9 cellular contexts compared by ENCODE assay signal in genomic region chr5:171272996-171273970, GRCh38. TPM values are rescaled to one million over a fixed set of nuclear protein-coding genes. Genes with fewer than 3 reads are reported as not detected.
DNase-seq lines count a peak whose midpoint lies in the region; ATAC-seq, FAIRE-seq and TF ChIP-seq lines count a peak whose summit lies in the region.
"Had no signal": no experiment of that assay in that cellular context is flagged by ENCODE, and none has a peak within 500 bp of the region (broad histone marks: within the 10 kb centered on the region; RNA-seq: fewer than 3 reads in every experiment).

No MANE protein-coding gene starts in this region.

- TF ChIP-seq CTCF in astrocyte of the spinal cord (IDR thresholded peaks at IDR 0.05; ENCODE audit: low read depth, low read length) (peak; percentile 36), osteocyte (IDR thresholded peaks at IDR 0.05) (peak; percentile 43)

- H3K4me3 Mint-ChIP-seq in osteocyte (ENCODE audit: unreplicated experiment) = no peak overlapping the region
- H3K4me3 Mint-ChIP-seq: central memory CD8-positive, alpha-beta T cell had no signal

- H3K36me3 Mint-ChIP-seq in osteocyte (ENCODE audit: unreplicated experiment) = no peaks in the 10 kb centered on the region

- no peaks in the 10 kb centered on the region for H3K27me3 Mint-ChIP-seq in osteocyte (ENCODE audit: unreplicated experiment)

- no peak for ATAC-seq in HG02623 (IDR thresholded peaks at IDR 0.05; ENCODE audit: unreplicated experiment)

- FAIRE-seq in frontal cortex (lab: Jason Lieb, UNC) = no peak

- peak; percentile 11 for DNase-seq in activated CD4-positive, alpha-beta T cell treated with anti-CD3 and anti-CD28 coated beads for 48 hours
- no peak for DNase-seq in activated CD4-positive, alpha-beta T cell treated with anti-CD3 and anti-CD28 coated beads for 4 hours
- DNase-seq in LoVo (ENCODE audit: low spot score) (peak; percentile 8), astrocyte of the spinal cord (ENCODE audit: low read depth, low spot score) (peak; percentile 16), osteocyte (ENCODE audit: extremely low spot score, unreplicated experiment) (no peak), putamen (ENCODE audit: low spot score) (no peak), frontal cortex (ENCODE audit: low spot score in 2 of 2) (no peak)

- no peak overlapping the region for H3K4me3 ChIP-seq in astrocyte of the spinal cord (ENCODE audit: low read depth, low read length)

- H3K9me3 Mint-ChIP-seq in osteocyte (ENCODE audit: unreplicated experiment) = peaks cover 5% of the 10 kb centered on the region
- H3K9me3 Mint-ChIP-seq: central memory CD8-positive, alpha-beta T cell had no signal

- in situ Hi-C loops in astrocyte of the spinal cord (cut with HindIII; ENCODE audit: low sequenced_read_pairs) = no loop called here

- H3K27ac Mint-ChIP-seq in osteocyte (ENCODE audit: unreplicated experiment) = no peak overlapping the region

- peaks cover 45% of the 10 kb centered on the region for H3K4me1 Mint-ChIP-seq in osteocyte (ENCODE audit: unreplicated experiment)
- H3K4me1 Mint-ChIP-seq: central memory CD8-positive, alpha-beta T cell had no signal

RNA-seq across cellular contexts. Expression of gene TLX3, which starts 35.8 kb away (rescaled TPM):
- total RNA-seq in osteocyte (not detected in 2 replicates), frontal cortex (not detected)

Comparison
In these comparisons a context has a peak if more than half of its experiments do, and no peak if none do; other contexts are left out.
1. DNase-seq: peak in activated CD4-positive, alpha-beta T cell treated with anti-CD3 and anti-CD28 coated beads for 48 hours (single experiment), LoVo (single experiment) and astrocyte of the spinal cord (single experiment); none in activated CD4-positive, alpha-beta T cell treated with anti-CD3 and anti-CD28 coated beads for 4 hours (0 of 2), osteocyte (single experiment), putamen (single experiment) and frontal cortex (0 of 2).